Comparison of ENCODE assay signal across 8 cellular contexts in the genomic region with DNA sequence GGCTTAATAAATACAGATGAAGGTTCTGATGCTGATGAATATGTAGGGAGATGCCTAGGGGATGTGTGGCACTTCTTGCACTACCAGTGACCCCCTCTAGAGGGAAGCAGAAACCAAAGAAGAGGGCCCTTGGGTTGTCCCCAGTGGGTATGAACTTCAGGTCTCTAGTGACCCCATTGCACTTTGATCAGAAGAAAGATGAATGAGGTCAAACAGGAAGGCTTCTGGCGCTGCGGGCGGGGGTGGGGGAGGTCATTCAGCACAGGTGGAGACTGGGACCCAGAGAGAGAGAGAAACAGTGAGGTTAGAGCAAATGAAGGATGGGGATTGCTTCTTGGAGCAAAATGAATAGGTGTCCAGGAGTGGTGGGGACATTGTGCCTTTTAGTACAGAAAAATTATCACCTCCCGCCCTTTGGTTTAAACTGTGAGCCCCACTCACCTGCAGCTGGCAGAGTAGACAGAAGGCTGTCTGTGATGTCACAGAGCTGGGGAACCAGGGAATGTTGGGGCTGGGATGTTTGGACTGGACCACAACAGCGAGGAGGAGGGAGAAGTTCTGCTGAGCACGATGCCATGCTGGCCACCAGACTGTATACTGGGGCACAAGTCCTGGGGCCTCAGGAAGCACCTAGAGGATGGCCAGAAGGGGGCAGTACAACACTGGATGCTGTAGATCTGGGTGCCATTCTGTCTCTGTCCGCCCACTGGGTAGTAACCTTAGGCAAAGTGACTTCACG. TPM values are rescaled to one million over a fixed set of nuclear protein-coding genes. Genes with fewer than 3 reads are reported as not detected.
DNase-seq lines count a peak whose midpoint lies in the region; ATAC-seq and TF ChIP-seq lines count a peak whose summit lies in the region.

A gene with protein sequence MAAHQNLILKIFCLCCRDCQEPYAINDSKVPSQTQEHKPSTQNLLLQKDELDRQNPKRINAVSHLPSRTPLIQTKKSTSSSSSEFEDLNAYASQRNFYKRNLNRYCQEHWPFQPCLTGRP (minus strand): TSS at position 599 of the 739 bp plus-strand sequence. CDS start 10,469 bp downstream, outside the sequence.

- peaks cover 0 to under 1% of the 10 kb centered on the region in 2 donors for H3K9me3 Mint-ChIP-seq in activated T-cell treated with anti-CD3 and anti-CD28 coated beads, Interleukin-2, amount 50 U/mL, for 72 hours

- ATAC-seq in GM21717 (IDR thresholded peaks at IDR 0.05; ENCODE audit: unreplicated experiment) (peak; percentile 92), foreskin keratinocyte (peak; percentile 77)
- peak; percentile 86 to 89 for ATAC-seq in activated T-cell treated with anti-CD3 and anti-CD28 coated beads, Interleukin-2, amount 50 U/mL, for 72 hours (replicated peaks in 1 of 2)

- H3K9ac ChIP-seq in Karpas-422 (ENCODE audit: low read length), result peak within 1 kb of the TSS; percentile 46

- no peaks in the 10 kb centered on the region for H4K20me1 ChIP-seq in Karpas-422 (ENCODE audit: insufficient read depth, low read depth, low read length)

- no peaks in the 10 kb centered on the region for H3K27me3 ChIP-seq in Karpas-422 (ENCODE audit: low read length)
- H3K27me3 ChIP-seq in foreskin keratinocyte, result no peaks in the 10 kb centered on the region
- H3K27me3 ChIP-seq in uterus, result no peaks in the 10 kb centered on the region

- no peaks in the 10 kb centered on the region for H3K9me2 ChIP-seq in Karpas-422 (replicated peaks; ENCODE audit: insufficient read depth, low read length)

- H3K4me3 Mint-ChIP-seq in activated T-cell treated with anti-CD3 and anti-CD28 coated beads, Interleukin-2, amount 50 U/mL, for 72 hours, result peak within 1 kb of the TSS; percentile 45 to 62

- peak within 1 kb of the TSS; percentile 30; the same call in 1 of the 2 replicates for H3K4me3 ChIP-seq in Karpas-422 (ENCODE audit: low read length)
- H3K4me3 ChIP-seq in uterus, result no peak within 1 kb of the TSS

- no peak within 1 kb of the TSS for H3K27ac ChIP-seq in Karpas-422 (ENCODE audit: low read length)
- no peak within 1 kb of the TSS for H3K27ac ChIP-seq in foreskin keratinocyte
- H3K27ac ChIP-seq in uterus, result no peak within 1 kb of the TSS

- TF ChIP-seq POLR2A in uterus (IDR thresholded peaks at IDR 0.05), result no peak

- peak within 1 kb of the TSS; percentile 72; the same call in 1 of the 2 replicates for H2AFZ ChIP-seq in Karpas-422 (ENCODE audit: low read length)

- peaks cover 4 to 15% of the 10 kb centered on the region in 2 donors for H3K36me3 Mint-ChIP-seq in activated T-cell treated with anti-CD3 and anti-CD28 coated beads, Interleukin-2, amount 50 U/mL, for 72 hours (ENCODE audit: insufficient read depth in 2 of 2)

- H3K27ac Mint-ChIP-seq in activated T-cell treated with anti-CD3 and anti-CD28 coated beads, Interleukin-2, amount 50 U/mL, for 72 hours, result peak within 1 kb of the TSS; percentile 23

- no peaks in the 10 kb centered on the region for H3K27me3 Mint-ChIP-seq in activated T-cell treated with anti-CD3 and anti-CD28 coated beads, Interleukin-2, amount 50 U/mL, for 72 hours (ENCODE audit: low read depth)

- H3K4me1 ChIP-seq in Karpas-422 (ENCODE audit: low read length), result peaks cover 17% of the 10 kb centered on the region
- H3K4me1 ChIP-seq in foreskin keratinocyte, result peaks cover 16% of the 10 kb centered on the region
- H3K4me1 ChIP-seq in uterus, result no peaks in the 10 kb centered on the region

- H3K79me2 ChIP-seq in Karpas-422 (ENCODE audit: low read length), result no peaks in the 10 kb centered on the region

- H3K4me1 Mint-ChIP-seq in activated T-cell treated with anti-CD3 and anti-CD28 coated beads, Interleukin-2, amount 50 U/mL, for 72 hours (ENCODE audit: low read depth), result peaks cover 63% of the 10 kb centered on the region

- peak within 1 kb of the TSS; percentile 58 for H3K4me2 ChIP-seq in Karpas-422 (ENCODE audit: low read depth, low read length, poor library complexity, severe bottlenecking)

- peak; percentile 90 for TF ChIP-seq CTCF in foreskin keratinocyte (conservative IDR thresholded peaks at IDR 0.05)
- peak; percentile 26 to 50 (median 39) for TF ChIP-seq CTCF in uterus (IDR thresholded peaks at IDR 0.05)

- intact Hi-C loops in posterior cingulate gyrus (cut with DNase I) (loop anchor here (2.0 to 10.0 kb wide), 3 partner anchors 229 to 843 kb away; no protein-coding TSS in a partner anchor), uterus (cut with DNase I; ENCODE audit: low total_unique reads) (no loop called here)

- H3K36me3 ChIP-seq in Karpas-422 (ENCODE audit: insufficient read depth, low read length), result no peaks in the 10 kb centered on the region
- no peaks in the 10 kb centered on the region for H3K36me3 ChIP-seq in uterus

- H3K9me3 ChIP-seq in Karpas-422 (ENCODE audit: low read length), result no peaks in the 10 kb centered on the region
- no peaks in the 10 kb centered on the region for H3K9me3 ChIP-seq in uterus

- DNase-seq in DMS53 treated with DMSO at 0.1 percent for 48 hours (lab: John Stamatoyannopoulos, UW; ENCODE audit: unreplicated experiment) (peak; percentile 62), Karpas-422 (peak; percentile 93), RPMI8226 (peak; percentile 76), foreskin keratinocyte (peak; percentile 37 to 70), posterior cingulate gyrus (peak in 6 of 10 donors; percentile 33 to 91 (median 52)), uterus (peak; percentile 26 to 51)
- DNase-seq in activated T-cell treated with anti-CD3 and anti-CD28 coated beads, Interleukin-2, amount 50 U/mL, for 72 hours, result peak; percentile 86 to 88

RNA-seq across cellular contexts. Expression of the gene that starts here (rescaled TPM):
- total RNA-seq in Karpas-422 (2014; rRNA removed; shearing (Covaris generic); ENCODE audit: low replicate concordance), result not detected in 2 replicates
- 1 to 10 TPM; 1.4 to 1.7 TPM for total RNA-seq in activated T-cell treated with anti-CD3 and anti-CD28 coated beads, Interleukin-2, amount 50 U/mL, for 72 hours
- total RNA-seq in foreskin keratinocyte (not detected in 2 replicates), uterus (not detected)
- polyA plus RNA-seq in foreskin keratinocyte, result 0.08 TPM in 1 of 2 replicates, not detected in the other

Comparison
In these comparisons a context has a peak if more than half of its experiments do, and no peak if none do; other contexts are left out.
1. Peak in DNase-seq, H3K4me3 ChIP-seq, H3K9ac ChIP-seq and H3K4me2 ChIP-seq in Karpas-422; RNA of the gene not detected or under 1 TPM.
2. Peak in DNase-seq and ATAC-seq in foreskin keratinocyte; RNA of the gene not detected or under 1 TPM.
3. Peak in DNase-seq in uterus; RNA of the gene not detected or under 1 TPM.
4. DNase-seq: peak in every context shown above with its lines; median percentile 93 in Karpas-422; 87 in activated T-cell treated with anti-CD3 and anti-CD28 coated beads, Interleukin-2, amount 50 U/mL, for 72 hours; 76 in RPMI8226; 62 in DMS53 treated with DMSO at 0.1 percent for 48 hours; 54 in foreskin keratinocyte; 52 in posterior cingulate gyrus; 38 in uterus.